Comparison of ENCODE assay signal across 8 cellular contexts in genomic region chr1:37473431-37474050, GRCh38. TPM values are rescaled to one million over a fixed set of nuclear protein-coding genes. Genes with fewer than 3 reads are reported as not detected.
DNase-seq lines count a peak whose midpoint lies in the region; ATAC-seq and TF ChIP-seq lines count a peak whose summit lies in the region.

No MANE protein-coding gene starts in this region.

- peaks cover 59 to 64% of the 10 kb centered on the region in 2 experiments for H3K4me1 ChIP-seq in SK-N-SH (ENCODE audit: control insufficient read depth in 1 of 2, insufficient read depth in 2 of 2, low read depth in 1 of 2, low read length in 1 of 2)
- H3K4me1 ChIP-seq in duodenal mucosa (ENCODE audit: control insufficient read depth in 1 of 2, insufficient read depth in 2 of 2, low read length in 2 of 2), result peaks cover 47 to 61% of the 10 kb centered on the region in 2 donors
- peaks cover 61 to 75% (median 68%) of the 10 kb centered on the region in 4 donors for H3K4me1 ChIP-seq in upper lobe of left lung

- POLR2A ChIA-PET in SK-N-SH (lab: Yijun Ruan, JAX), result no interaction called here

- TF ChIP-seq EP300 in SK-N-SH (IDR thresholded peaks at IDR 0.05; ENCODE audit: borderline replicate concordance in 1 of 2, low read depth in 1 of 2, low read length in 1 of 2) (no peak), upper lobe of left lung (IDR thresholded peaks at IDR 0.05) (no peak)

- H3K9me3 ChIP-seq in SK-N-SH (no peaks in the 10 kb centered on the region), SU-DHL-6 (ENCODE audit: insufficient read depth, low read length) (no peaks in the 10 kb centered on the region), duodenal mucosa (ENCODE audit: control insufficient read depth in 1 of 2, low read length in 2 of 2) (no peaks in the 10 kb centered on the region), upper lobe of left lung (no peaks in the 10 kb centered on the region)

- no peaks in the 10 kb centered on the region for H4K20me1 ChIP-seq in SK-N-SH (ENCODE audit: insufficient read depth)
- no peaks in the 10 kb centered on the region for H4K20me1 ChIP-seq in SU-DHL-6 (ENCODE audit: low read depth, low read length)

- TF ChIP-seq RAD21 in SK-N-SH (IDR thresholded peaks at IDR 0.05; ENCODE audit: low read length), result no peak

- DNase-seq in SK-N-SH (peak; percentile 62), mesenteric fat pad (ENCODE audit: low spot score) (peak; percentile 53), upper lobe of left lung (peak in 1 of 2 donors; percentile 31), GDM1 (lab: John Stamatoyannopoulos, UW) (no peak)
- DNase-seq in stimulated activated CD8-positive, alpha-beta memory T cell treated with anti-CD3 and anti-CD28 coated beads, Interleukin-4, amount 100 ng/mL, for 48 hours, result no peak

- peaks cover 0 to 10% of the 10 kb centered on the region in 2 experiments for H3K36me3 ChIP-seq in SK-N-SH (replicated peaks in 1 of 2; ENCODE audit: control insufficient read depth in 1 of 2, insufficient read depth in 2 of 2, low read length in 1 of 2)
- H3K36me3 ChIP-seq in SU-DHL-6 (ENCODE audit: low read length), result no peaks in the 10 kb centered on the region; the same call in 1 of the 2 replicates
- peaks cover 12 to 20% of the 10 kb centered on the region in 2 donors for H3K36me3 ChIP-seq in duodenal mucosa (ENCODE audit: control insufficient read depth in 1 of 2, insufficient read depth in 2 of 2, low read length in 2 of 2)
- H3K36me3 ChIP-seq in upper lobe of left lung, result peaks cover 0 to 27% (median 11%) of the 10 kb centered on the region in 4 donors

- H3K79me2 ChIP-seq in SK-N-SH (ENCODE audit: insufficient read depth), result peaks cover 55% of the 10 kb centered on the region
- peaks cover 38% of the 10 kb centered on the region for H3K79me2 ChIP-seq in SU-DHL-6 (ENCODE audit: insufficient read depth, low read length)

- WGBS in SK-N-SH (ENCODE audit: low lambda C conversion rate), result 44% methylated on average over 12 of the region's 12 CpGs
- 13 to 19% methylated on average over 12 of the region's 12 CpGs for WGBS in upper lobe of left lung, 2 donors

- peak overlapping the region; percentile 74; the same call in 1 of the 2 replicates for H2AFZ ChIP-seq in SK-N-SH (ENCODE audit: low read depth)
- peak overlapping the region; percentile 78 for H2AFZ ChIP-seq in SU-DHL-6 (ENCODE audit: low read depth, low read length, severe bottlenecking)

- H3K27me3 ChIP-seq in SK-N-SH (ENCODE audit: insufficient read depth) (no peaks in the 10 kb centered on the region), SU-DHL-6 (ENCODE audit: low read length) (no peaks in the 10 kb centered on the region), duodenal mucosa (ENCODE audit: control insufficient read depth in 1 of 2, insufficient read depth in 2 of 2, low read length in 2 of 2) (no peaks in the 10 kb centered on the region), upper lobe of left lung (no peaks in the 10 kb centered on the region)

- H3K4me2 ChIP-seq in SK-N-SH, result peak overlapping the region; percentile 93
- H3K4me2 ChIP-seq in SU-DHL-6 (ENCODE audit: low read depth, low read length, poor library complexity, severe bottlenecking), result peak overlapping the region; percentile 59

- H3K9me2 ChIP-seq in SK-N-SH (no peaks in the 10 kb centered on the region), SU-DHL-6 (replicated peaks; ENCODE audit: insufficient read depth, low read length) (no peaks in the 10 kb centered on the region)

- H3K9ac ChIP-seq in SK-N-SH (peak overlapping the region; percentile 81), SU-DHL-6 (ENCODE audit: low read length) (peak overlapping the region; percentile 80), duodenal mucosa (ENCODE audit: low read depth in 1 of 2, low read length in 2 of 2) (peak overlapping the region; percentile 92 to 99)

- H3K4me3 ChIP-seq in SK-N-SH (ENCODE audit: low read depth in 2 of 2, low read length in 1 of 2), result peak overlapping the region; percentile 82 to 94
- peak overlapping the region; percentile 73 for H3K4me3 ChIP-seq in SU-DHL-6 (ENCODE audit: insufficient read depth, low read length, poor library complexity, severe bottlenecking)
- H3K4me3 ChIP-seq in duodenal mucosa (ENCODE audit: low read depth in 1 of 2, low read length in 2 of 2), result peak overlapping the region; percentile 81 to 93
- peak overlapping the region; percentile 66 to 92 (median 84) for H3K4me3 ChIP-seq in upper lobe of left lung

- H3F3A ChIP-seq in SK-N-SH (replicated peaks; ENCODE audit: insufficient read depth), result peaks cover 36% of the 10 kb centered on the region
- H3F3A ChIP-seq in SU-DHL-6 (ENCODE audit: insufficient read depth), result peaks cover 13% of the 10 kb centered on the region

- H3K27ac ChIP-seq in SK-N-SH (ENCODE audit: low read depth in 2 of 2, low read length in 1 of 2) (peak overlapping the region; percentile 89 to 92), SU-DHL-6 (ENCODE audit: low read depth, low read length) (no peak overlapping the region), duodenal mucosa (ENCODE audit: low read depth, low read length) (peak overlapping the region; percentile 53), upper lobe of left lung (peak overlapping the region; percentile 96 to 99 (median 96))

- no peak for TF ChIP-seq POLR2A in upper lobe of left lung (IDR thresholded peaks at IDR 0.05)

- TF ChIP-seq CTCF in SK-N-SH (IDR thresholded peaks at IDR 0.05), result peak; percentile 18; the same call in 1 of the 2 replicates
- no peak for TF ChIP-seq CTCF in SU-DHL-6 (IDR thresholded peaks at IDR 0.05; ENCODE audit: insufficient read depth, low read length, poor library complexity, severe bottlenecking)
- no peak for TF ChIP-seq CTCF in upper lobe of left lung (IDR thresholded peaks at IDR 0.05)

- CTCF ChIA-PET in SK-N-SH (lab: Yijun Ruan, JAX), result interaction anchor here (0.6 to 18.1 kb wide), 4 partner anchors 13 to 208 kb away, joined by 3 to 170 read pairs (median 68); partner anchors contain the start of gene MEAF6

- no peak for ATAC-seq in SK-N-SH treated with all-trans-retinoic acid at 6 μM for 48 hours
- ATAC-seq in upper lobe of left lung (ENCODE audit: low FRiP score in 2 of 2), result no peak

TF ChIP-seq in SK-N-SH, 30 proteins besides CTCF, POLR2A, EP300 and RAD21 (continues in another document):
- no peak for TF ChIP-seq ZBTB33 (IDR thresholded peaks at IDR 0.05; ENCODE audit: borderline replicate concordance, low read depth)
- TF ChIP-seq GATA2 (CRISPR knock-in tag; IDR thresholded peaks at IDR 0.05), result no peak
- TF ChIP-seq USF1 (IDR thresholded peaks at IDR 0.05; ENCODE audit: borderline replicate concordance, low read depth), result no peak

TF ChIP-seq in SK-N-SH treated with all-trans-retinoic acid at 6 μM for 48 hours, 23 proteins besides CTCF, POLR2A, EP300 and RAD21 (continues in another document):
- TF ChIP-seq ZNF8 (CRISPR knock-in tag; IDR thresholded peaks at IDR 0.05), result no peak
- no peak for TF ChIP-seq BACH2 (CRISPR knock-in tag; IDR thresholded peaks at IDR 0.05; ENCODE audit: borderline replicate concordance)
- TF ChIP-seq ZFP30 (CRISPR knock-in tag; IDR thresholded peaks at IDR 0.05), result no peak
- no peak for TF ChIP-seq ZNF70 (CRISPR knock-in tag; IDR thresholded peaks at IDR 0.05)
- no peak for TF ChIP-seq ZNF565 (CRISPR knock-in tag; conservative IDR thresholded peaks at IDR 0.05; ENCODE audit: low read depth)
- no peak for TF ChIP-seq TCF4 (CRISPR knock-in tag; IDR thresholded peaks at IDR 0.05; ENCODE audit: borderline replicate concordance)
- TF ChIP-seq ARNTL (CRISPR knock-in tag; IDR thresholded peaks at IDR 0.05; ENCODE audit: borderline replicate concordance, low read depth), result no peak
- TF ChIP-seq RARB (CRISPR knock-in tag; IDR thresholded peaks at IDR 0.05), result no peak
- TF ChIP-seq CSDC2 (CRISPR knock-in tag; IDR thresholded peaks at IDR 0.05), result no peak
- TF ChIP-seq TSHZ2 (CRISPR knock-in tag; IDR thresholded peaks at IDR 0.05), result no peak
- TF ChIP-seq ISL1 (CRISPR knock-in tag; IDR thresholded peaks at IDR 0.05), result no peak

RNA-seq across cellular contexts. Expression of gene ZC3H12A, which starts 0.8 kb away (rescaled TPM):
- 7.4 and 8.9 TPM in 2 replicates for polyA plus RNA-seq in SK-N-SH (2012; rRNA removed)
- polyA plus RNA-seq in SK-N-SH (2012; cell fraction: cytosol; rRNA removed), result 3.4 and 4.3 TPM in 2 replicates
- polyA plus RNA-seq in SK-N-SH (2012; cell fraction: nucleus; rRNA removed), result 24.6 and 24.8 TPM in 2 replicates
- total RNA-seq in mesenteric fat pad, result 34.2 TPM
- 10 to 100 TPM; 17.6 to 55.5 (median 26.2) TPM for total RNA-seq in upper lobe of left lung

RNA-seq across cellular contexts. Expression of gene MEAF6, which starts 41.0 kb away (rescaled TPM):
- polyA plus RNA-seq in SK-N-SH (2012; rRNA removed), result 47.2 and 60.5 TPM in 2 replicates
- polyA plus RNA-seq in SK-N-SH (2012; cell fraction: cytosol; rRNA removed), result 69.0 and 74.2 TPM in 2 replicates
- 25.1 and 39.1 TPM in 2 replicates for polyA plus RNA-seq in SK-N-SH (2012; cell fraction: nucleus; rRNA removed)
- 43.4 TPM for total RNA-seq in mesenteric fat pad
- 100 to 1,000 TPM in 2 of 6 donors, 10 to 100 TPM in 4; 59.9 to 131 (median 75.1) TPM for total RNA-seq in upper lobe of left lung

Comparison
In these comparisons a context has a peak if more than half of its experiments do, and no peak if none do; other contexts are left out.
1. DNase-seq: peak in SK-N-SH (single experiment) and mesenteric fat pad (single experiment); none in stimulated activated CD8-positive, alpha-beta memory T cell treated with anti-CD3 and anti-CD28 coated beads, Interleukin-4, amount 100 ng/mL, for 48 hours (single experiment) and GDM1 (single experiment).
2. Peak in every context shown above with its lines, with median percentiles within 50 percentile points of each other: H3K4me3 ChIP-seq and H3K9ac ChIP-seq.